In the genomic region with DNA sequence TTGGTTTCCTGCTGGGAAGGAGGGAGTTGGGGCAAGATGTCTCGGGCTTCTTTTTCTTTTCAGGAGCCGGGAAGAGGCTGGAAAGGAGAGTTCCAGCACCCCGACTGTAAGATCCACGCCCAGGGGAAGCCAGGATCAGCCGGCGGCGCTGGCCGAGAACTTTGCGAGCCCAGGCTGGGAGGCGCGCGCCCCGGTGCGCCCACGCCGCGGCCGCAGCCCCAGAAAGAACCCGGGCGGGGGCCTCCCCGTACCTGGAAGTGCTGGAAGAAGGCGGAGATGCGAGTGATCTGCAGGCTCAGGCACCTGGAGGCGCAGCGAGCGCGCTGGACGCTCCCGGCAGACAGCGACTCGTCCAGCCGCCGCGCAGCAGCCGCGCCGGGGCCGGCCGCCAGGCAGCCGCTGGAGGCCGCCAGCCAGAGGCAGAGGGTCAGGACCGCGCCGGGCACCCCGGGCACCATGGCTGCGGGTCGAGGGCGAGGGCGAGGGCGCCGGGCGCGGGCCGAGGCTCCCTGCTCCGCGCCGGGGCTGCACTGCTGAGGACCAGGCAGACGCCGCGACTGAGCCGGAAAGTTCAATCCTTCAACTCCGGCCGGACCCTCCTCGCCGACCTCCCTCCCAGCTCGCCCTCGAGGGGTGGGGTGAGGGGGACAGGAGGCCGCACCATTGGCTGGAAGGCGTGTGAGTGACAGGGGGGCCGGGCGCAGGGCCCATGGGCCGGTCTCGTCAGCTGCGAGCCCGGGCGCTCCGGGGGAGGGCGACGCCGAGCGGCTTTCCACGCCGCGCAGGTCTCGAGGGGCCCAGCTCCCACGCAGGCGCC, we compare ENCODE assay signal across 8 cellular contexts. TPM values are rescaled to one million over a fixed set of nuclear protein-coding genes. Genes with fewer than 3 reads are reported as not detected.
DNase-seq lines count a peak whose midpoint lies in the region; ATAC-seq and TF ChIP-seq lines count a peak whose summit lies in the region.

A gene with protein sequence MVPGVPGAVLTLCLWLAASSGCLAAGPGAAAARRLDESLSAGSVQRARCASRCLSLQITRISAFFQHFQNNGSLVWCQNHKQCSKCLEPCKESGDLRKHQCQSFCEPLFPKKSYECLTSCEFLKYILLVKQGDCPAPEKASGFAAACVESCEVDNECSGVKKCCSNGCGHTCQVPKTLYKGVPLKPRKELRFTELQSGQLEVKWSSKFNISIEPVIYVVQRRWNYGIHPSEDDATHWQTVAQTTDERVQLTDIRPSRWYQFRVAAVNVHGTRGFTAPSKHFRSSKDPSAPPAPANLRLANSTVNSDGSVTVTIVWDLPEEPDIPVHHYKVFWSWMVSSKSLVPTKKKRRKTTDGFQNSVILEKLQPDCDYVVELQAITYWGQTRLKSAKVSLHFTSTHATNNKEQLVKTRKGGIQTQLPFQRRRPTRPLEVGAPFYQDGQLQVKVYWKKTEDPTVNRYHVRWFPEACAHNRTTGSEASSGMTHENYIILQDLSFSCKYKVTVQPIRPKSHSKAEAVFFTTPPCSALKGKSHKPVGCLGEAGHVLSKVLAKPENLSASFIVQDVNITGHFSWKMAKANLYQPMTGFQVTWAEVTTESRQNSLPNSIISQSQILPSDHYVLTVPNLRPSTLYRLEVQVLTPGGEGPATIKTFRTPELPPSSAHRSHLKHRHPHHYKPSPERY (minus strand): TSS at position 559 of the 817 bp plus-strand sequence. CDS start 101 bp downstream, at position 458.

- peak within 1 kb of the TSS; percentile 92 for H2AFZ ChIP-seq in PC-3 (ENCODE audit: low read length)

- CTCF ChIA-PET in PC-3 (lab: Charles Lee), result no interaction called here

- ATAC-seq in PC-3 (peak; percentile 78), gastroesophageal sphincter (peak; percentile 66), GM21825 (IDR thresholded peaks at IDR 0.05; ENCODE audit: unreplicated experiment) (no peak)

- no TSS peak for BruUV-seq in PC-3 (replicated peaks; lab: Mats Ljungman, UMichigan)

- H3K79me2 ChIP-seq in PC-3 (ENCODE audit: low read length), result no peaks in the 10 kb centered on the region

- H3K9me2 ChIP-seq in PC-3 (replicated peaks; ENCODE audit: low read length), result no peaks in the 10 kb centered on the region

- H3K4me3 ChIP-seq in PC-3 (ENCODE audit: low read length), result peak within 1 kb of the TSS; percentile 79
- H3K4me3 ChIP-seq in gastroesophageal sphincter, result peak within 1 kb of the TSS; percentile 44 to 60
- H3K4me3 ChIP-seq in ovary, result peak within 1 kb of the TSS; percentile 16

- no peaks in the 10 kb centered on the region for H3K9me3 ChIP-seq in PC-3 (ENCODE audit: low read length)
- no peaks in the 10 kb centered on the region for H3K9me3 ChIP-seq in gastroesophageal sphincter
- H3K9me3 ChIP-seq in ovary, result no peaks in the 10 kb centered on the region

- TF ChIP-seq CTCF in PC-3 (conservative IDR thresholded peaks at IDR 0.05; ENCODE audit: low read depth, low read length), result no peak
- TF ChIP-seq CTCF in gastroesophageal sphincter (IDR thresholded peaks at IDR 0.05), result no peak
- no peak for TF ChIP-seq CTCF in ovary (IDR thresholded peaks at IDR 0.05)

- H3K27ac ChIP-seq in PC-3 (ENCODE audit: low read length) (no peak within 1 kb of the TSS), gastroesophageal sphincter (peak within 1 kb of the TSS in 2 of 4 donors; percentile 43 to 60), ovary (no peak within 1 kb of the TSS)

- no peaks in the 10 kb centered on the region for H3F3A ChIP-seq in PC-3 (ENCODE audit: low read length, unreplicated experiment)

- H3K27me3 ChIP-seq in PC-3 (ENCODE audit: low read length) (peaks cover 17% of the 10 kb centered on the region; the same call in 1 of the 2 replicates), gastroesophageal sphincter (no peaks in the 10 kb centered on the region), ovary (no peaks in the 10 kb centered on the region)

- TF ChIP-seq EP300 in gastroesophageal sphincter (IDR thresholded peaks at IDR 0.05) (no peak), ovary (IDR thresholded peaks at IDR 0.05) (no peak)

- intact Hi-C loops in PC-3 (cut with micrococcal nuclease), result no loop called here
- intact Hi-C loops in ovary (cut with DNase I), result loop anchor here in 2 of 4 donors (10.0 kb wide), 1 partner anchor 737 kb away; no protein-coding TSS in a partner anchor

- H3K36me3 ChIP-seq in PC-3 (ENCODE audit: low read depth, low read length) (no peaks in the 10 kb centered on the region), gastroesophageal sphincter (no peaks in the 10 kb centered on the region), ovary (no peaks in the 10 kb centered on the region)

- POLR2A ChIA-PET in PC-3 (lab: Charles Lee; ENCODE audit: unreplicated experiment), result no interaction called here

- H3K4me2 ChIP-seq in PC-3 (ENCODE audit: low read length), result peak within 1 kb of the TSS; percentile 93

- no CpG with 5 or more reads among the region's 87 CpGs for WGBS in gastroesophageal sphincter (ENCODE audit: low coverage in 1 of 2), 2 donors
- WGBS in ovary, 3 donors, result 1% methylated on average over 53 to 87 of the region's 87 CpGs

- TF ChIP-seq POLR2A in gastroesophageal sphincter (IDR thresholded peaks at IDR 0.05) (no peak), ovary (IDR thresholded peaks at IDR 0.05) (no peak), erythroblast (IDR thresholded peaks at IDR 0.05; ENCODE audit: low read length) (no peak)

- H4K20me1 ChIP-seq in PC-3 (ENCODE audit: low read length), result no peaks in the 10 kb centered on the region

- H3K4me1 ChIP-seq in PC-3 (ENCODE audit: insufficient read depth, low read length) (peaks cover 8% of the 10 kb centered on the region; the same call in 1 of the 2 replicates), gastroesophageal sphincter (peaks cover 0 to 21% (median 0%) of the 10 kb centered on the region in 3 donors), ovary (ENCODE audit: insufficient read depth) (peaks cover 2% of the 10 kb centered on the region)

- DNase-seq in H4 (ENCODE audit: low spot score) (peak; percentile 25), PC-3 (peak; percentile 56), ovary (peak in 3 of 5 donors; percentile 20 to 62 (median 35)), germinal center (ENCODE audit: low spot score) (no peak), erythroblast (lab: John Stamatoyannopoulos, UW) (no peak), inferior parietal cortex (ENCODE audit: extremely low spot score) (no peak)

- no peak within 1 kb of the TSS for H3K9ac ChIP-seq in PC-3 (ENCODE audit: low read length)

RNA-seq across cellular contexts. Expression of the gene that starts here (rescaled TPM):
- total RNA-seq in H4 (2014; rRNA removed; shearing (Covaris generic)), result 4.1 and 6.6 TPM in 2 replicates
- total RNA-seq in PC-3 (2014; rRNA removed), result 1.8 and 3.5 TPM in 2 replicates
- total RNA-seq in gastroesophageal sphincter, result 1 to 10 TPM; 1.3 to 5.7 (median 3.5) TPM
- 1 to 10 TPM in 2 of 7 donors, under 1 TPM in 4, not detected in 1; 0.13 to 5.2 (median 0.85) TPM for total RNA-seq in ovary
- polyA plus RNA-seq in ovary, result 1 to 10 TPM in 1 of 2 donors, under 1 TPM in 1; 0.51 to 6.2 TPM

Comparison
In these comparisons a context has a peak if more than half of its experiments do, and no peak if none do; other contexts are left out.
1. DNase-seq: peak in H4 (single experiment), PC-3 (single experiment) and ovary (3 of 5); none in germinal center (single experiment), erythroblast (0 of 2) and inferior parietal cortex (single experiment).
2. H3K4me3 ChIP-seq: peak in every context shown above with its lines; median percentile 79 in PC-3; 52 in gastroesophageal sphincter; 16 in ovary.